11 cellular contexts compared by ENCODE assay signal in the genomic region with DNA sequence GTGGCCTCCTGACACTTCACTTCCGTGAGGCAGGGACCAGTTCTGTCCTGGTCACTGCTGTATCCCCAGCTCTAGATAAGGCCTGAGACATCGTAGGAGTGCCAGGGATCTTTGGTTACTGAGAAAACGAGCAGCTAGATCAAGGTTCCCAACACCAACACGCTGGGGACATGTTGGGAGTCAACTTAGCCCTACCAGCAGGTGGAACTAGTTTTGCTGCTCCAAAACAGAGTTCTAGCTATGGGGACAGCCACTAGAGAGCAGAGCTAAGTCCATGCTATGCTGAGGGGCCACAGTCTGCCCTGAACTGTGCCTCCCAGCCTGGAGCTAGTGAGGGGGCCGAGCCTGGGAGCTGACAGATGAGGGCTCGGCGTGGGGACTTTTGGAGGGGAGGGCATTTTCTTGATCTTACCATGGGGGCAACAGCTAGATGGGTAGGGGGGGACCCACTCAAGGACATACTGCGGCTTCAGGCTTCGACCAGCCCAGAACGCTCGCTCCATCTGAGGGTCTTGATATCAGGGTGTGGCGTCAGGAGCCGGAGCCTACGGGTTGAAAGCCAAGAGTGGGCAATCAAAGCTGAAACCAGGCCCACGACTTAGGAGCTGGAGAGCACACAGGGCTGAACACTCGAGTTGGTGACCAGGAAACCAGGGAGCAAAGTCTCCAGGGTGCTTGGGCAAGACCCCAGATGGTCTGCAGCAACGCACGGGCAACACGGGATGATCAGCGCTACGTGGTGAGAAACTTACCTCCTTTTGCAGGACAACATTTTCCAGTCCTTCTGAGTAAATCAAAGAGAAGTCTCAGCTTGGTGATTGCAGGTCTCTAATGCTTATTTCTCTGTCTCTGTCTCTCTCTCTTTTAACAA. TPM values are rescaled to one million over a fixed set of nuclear protein-coding genes. Genes with fewer than 3 reads are reported as not detected.
DNase-seq lines count a peak whose midpoint lies in the region; ATAC-seq and TF ChIP-seq lines count a peak whose summit lies in the region.
"Had no signal": no experiment of that assay in that cellular context is flagged by ENCODE, and none has a peak within 500 bp of the region (broad histone marks: within the 10 kb centered on the region; RNA-seq: fewer than 3 reads in every experiment).

No MANE protein-coding gene starts in this region.

- H3K27me3 Mint-ChIP-seq in activated naive CD4-positive, alpha-beta T cell treated with anti-CD3 and anti-CD28 coated beads, Interleukin-2, amount 10 ng/mL, durations not matched to agents 7 days and 5 days: no peaks in the 10 kb centered on the region
- no peaks in the 10 kb centered on the region for H3K27me3 Mint-ChIP-seq in T-cell
- no peaks in the 10 kb centered on the region for H3K27me3 Mint-ChIP-seq in stimulated activated naive B cell treated with anti-CD40 and anti-IgM and Interleukin-4, amounts not matched to agents 10 μg/mL and 1 μg/mL and 100 μg/mL, for 72 hours

- CTCF ChIA-PET in activated naive CD4-positive, alpha-beta T cell treated with anti-CD3 and anti-CD28 coated beads, Interleukin-2, amount 10 ng/mL, durations not matched to agents 7 days and 5 days (lab: Charles Lee): interaction anchor here (0.6 to 11.9 kb wide), 38 partner anchors 10 to 643 kb away, joined by 3 to 239 read pairs (median 6); a partner anchor contains a TSS
- CTCF ChIA-PET in T-cell (lab: Charles Lee): interaction anchor here (0.6 to 4.3 kb wide), 28 partner anchors 8 to 643 kb away, joined by 3 to 62 read pairs (median 4); a partner anchor contains a TSS

- H3K36me3 ChIP-seq in esophagus (ENCODE audit: control insufficient read depth in 2 of 2, insufficient read depth in 2 of 2, low read length in 1 of 2): no peaks in the 10 kb centered on the region
- H3K36me3 ChIP-seq: prostate gland, SJCRH30 had no signal

- H3K4me3 Mint-ChIP-seq in activated naive CD4-positive, alpha-beta T cell treated with anti-CD3 and anti-CD28 coated beads, Interleukin-2, amount 10 ng/mL, durations not matched to agents 7 days and 5 days: peak overlapping the region; percentile 61
- peak overlapping the region; percentile 72 to 76 (median 73) for H3K4me3 Mint-ChIP-seq in T-cell
- peak overlapping the region; percentile 4 to 5 for H3K4me3 Mint-ChIP-seq in stimulated activated naive B cell treated with anti-CD40 and anti-IgM and Interleukin-4, amounts not matched to agents 10 μg/mL and 1 μg/mL and 100 μg/mL, for 72 hours

- H3K9me3 Mint-ChIP-seq in activated naive CD4-positive, alpha-beta T cell treated with anti-CD3 and anti-CD28 coated beads, Interleukin-2, amount 10 ng/mL, durations not matched to agents 7 days and 5 days: peaks cover 17% of the 10 kb centered on the region
- peaks cover 0 to 8% (median 7%) of the 10 kb centered on the region in 3 donors for H3K9me3 Mint-ChIP-seq in T-cell
- H3K9me3 Mint-ChIP-seq in stimulated activated naive B cell treated with anti-CD40 and anti-IgM and Interleukin-4, amounts not matched to agents 10 μg/mL and 1 μg/mL and 100 μg/mL, for 72 hours: peaks cover 9 to 12% of the 10 kb centered on the region in 2 donors

- no peaks in the 10 kb centered on the region for H3K27me3 ChIP-seq in esophagus (ENCODE audit: control insufficient read depth in 1 of 2, insufficient read depth in 2 of 2, low read length in 2 of 2)
- H3K27me3 ChIP-seq: SJCRH30 had no signal

- H3K9me3 ChIP-seq in esophagus (ENCODE audit: control insufficient read depth in 2 of 2, insufficient read depth in 1 of 2, low read depth in 1 of 2, low read length in 1 of 2): peaks cover 0 to 10% of the 10 kb centered on the region in 2 donors
- H3K9me3 ChIP-seq: prostate gland had no signal

- ATAC-seq in T-cell (replicated peaks in 1 of 4) (peak in 3 of 4 experiments; percentile 17 to 28 (median 17)), SK-N-SH treated with all-trans-retinoic acid at 6 μM for 48 hours (no peak), GM21390 (IDR thresholded peaks at IDR 0.05; ENCODE audit: unreplicated experiment) (no peak)
- ATAC-seq in stimulated activated naive B cell treated with anti-CD40 and anti-IgM and Interleukin-4, amounts not matched to agents 10 μg/mL and 1 μg/mL and 100 μg/mL, for 72 hours (replicated peaks): no peak

- H3K27ac Mint-ChIP-seq in activated naive CD4-positive, alpha-beta T cell treated with anti-CD3 and anti-CD28 coated beads, Interleukin-2, amount 10 ng/mL, durations not matched to agents 7 days and 5 days: peak overlapping the region; percentile 96
- peak overlapping the region; percentile 95 to 98 for H3K27ac Mint-ChIP-seq in T-cell
- H3K27ac Mint-ChIP-seq in stimulated activated naive B cell treated with anti-CD40 and anti-IgM and Interleukin-4, amounts not matched to agents 10 μg/mL and 1 μg/mL and 100 μg/mL, for 72 hours: peak overlapping the region; percentile 90

- POLR2A ChIA-PET in T-cell (lab: Charles Lee): interaction anchor here in 1 of 2 donors (0.7 to 1.1 kb wide), 4 partner anchors 11 to 74 kb away, joined by 3 read pairs; a partner anchor contains a TSS

- peak; percentile 37 for DNase-seq in activated naive CD4-positive, alpha-beta T cell treated with anti-CD3 and anti-CD28 coated beads, Interleukin-2, amount 10 ng/mL, durations not matched to agents 7 days and 5 days
- DNase-seq in activated naive CD4-positive, alpha-beta T cell treated with anti-CD3 and anti-CD28 coated beads, Interleukin-2, amount 50 U/mL, for 16 hours: no peak
- DNase-seq in T-cell: no peak
- DNase-seq in stimulated activated naive B cell treated with anti-CD40 and anti-IgM and Interleukin-4, amounts not matched to agents 10 μg/mL and 1 μg/mL and 100 μg/mL, for 72 hours: no peak
- DNase-seq in caudate nucleus (lab: John Stamatoyannopoulos, UW): no peak
- DNase-seq: NCI-H1436 treated with DMSO at 0.1 percent for 48 hours had no signal

- H3K36me3 Mint-ChIP-seq in activated naive CD4-positive, alpha-beta T cell treated with anti-CD3 and anti-CD28 coated beads, Interleukin-2, amount 10 ng/mL, durations not matched to agents 7 days and 5 days: peaks cover 56% of the 10 kb centered on the region
- peaks cover 27% of the 10 kb centered on the region for H3K36me3 Mint-ChIP-seq in T-cell
- peaks cover 28 to 49% of the 10 kb centered on the region in 2 donors for H3K36me3 Mint-ChIP-seq in stimulated activated naive B cell treated with anti-CD40 and anti-IgM and Interleukin-4, amounts not matched to agents 10 μg/mL and 1 μg/mL and 100 μg/mL, for 72 hours

- H3K4me1 Mint-ChIP-seq in activated naive CD4-positive, alpha-beta T cell treated with anti-CD3 and anti-CD28 coated beads, Interleukin-2, amount 10 ng/mL, durations not matched to agents 7 days and 5 days: peaks cover 55% of the 10 kb centered on the region
- peaks cover 43 to 50% (median 48%) of the 10 kb centered on the region in 3 donors for H3K4me1 Mint-ChIP-seq in T-cell
- peaks cover 26 to 38% of the 10 kb centered on the region in 2 donors for H3K4me1 Mint-ChIP-seq in stimulated activated naive B cell treated with anti-CD40 and anti-IgM and Interleukin-4, amounts not matched to agents 10 μg/mL and 1 μg/mL and 100 μg/mL, for 72 hours

- 85 to 86% methylated on average over 21 of the region's 21 CpGs for WGBS in esophagus, 2 donors

- peak overlapping the region; percentile 72 to 75 for H3K27ac ChIP-seq in esophagus (ENCODE audit: low read depth in 2 of 2, low read length in 1 of 2)
- H3K27ac ChIP-seq in caudate nucleus (ENCODE audit: low read depth, low read length): no peak overlapping the region
- H3K27ac ChIP-seq: prostate gland, SJCRH30 had no signal

- peaks cover 8 to 13% of the 10 kb centered on the region in 2 donors for H3K4me1 ChIP-seq in esophagus (ENCODE audit: control insufficient read depth in 2 of 2, insufficient read depth in 2 of 2, low read length in 1 of 2)
- H3K4me1 ChIP-seq: prostate gland, SJCRH30 had no signal

- H3K4me3 ChIP-seq in esophagus (ENCODE audit: low read depth in 1 of 2, low read length in 2 of 2): no peak overlapping the region
- H3K4me3 ChIP-seq: prostate gland, SJCRH30 had no signal

TF ChIP-seq in SK-N-SH treated with all-trans-retinoic acid at 6 μM for 48 hours, 23 proteins besides CTCF, POLR2A, EP300 and RAD21:
- TF ChIP-seq, protein P1, sequence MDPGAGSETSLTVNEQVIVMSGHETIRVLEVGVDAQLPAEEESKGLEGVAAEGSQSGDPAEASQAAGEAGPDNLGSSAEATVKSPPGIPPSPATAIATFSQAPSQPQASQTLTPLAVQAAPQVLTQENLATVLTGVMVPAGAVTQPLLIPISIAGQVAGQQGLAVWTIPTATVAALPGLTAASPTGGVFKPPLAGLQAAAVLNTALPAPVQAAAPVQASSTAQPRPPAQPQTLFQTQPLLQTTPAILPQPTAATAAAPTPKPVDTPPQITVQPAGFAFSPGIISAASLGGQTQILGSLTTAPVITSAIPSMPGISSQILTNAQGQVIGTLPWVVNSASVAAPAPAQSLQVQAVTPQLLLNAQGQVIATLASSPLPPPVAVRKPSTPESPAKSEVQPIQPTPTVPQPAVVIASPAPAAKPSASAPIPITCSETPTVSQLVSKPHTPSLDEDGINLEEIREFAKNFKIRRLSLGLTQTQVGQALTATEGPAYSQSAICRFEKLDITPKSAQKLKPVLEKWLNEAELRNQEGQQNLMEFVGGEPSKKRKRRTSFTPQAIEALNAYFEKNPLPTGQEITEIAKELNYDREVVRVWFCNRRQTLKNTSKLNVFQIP (CRISPR knock-in tag; IDR thresholded peaks at IDR 0.05; ENCODE audit: borderline replicate concordance, low read depth): no peak
- no peak for TF ChIP-seq ZFP3 (CRISPR knock-in tag; IDR thresholded peaks at IDR 0.05)
- TF ChIP-seq ZNF565 (CRISPR knock-in tag; conservative IDR thresholded peaks at IDR 0.05; ENCODE audit: low read depth): no peak
- no peak for TF ChIP-seq BACH2 (CRISPR knock-in tag; IDR thresholded peaks at IDR 0.05; ENCODE audit: borderline replicate concordance)

RNA-seq across cellular contexts. Expression of a gene that starts 13.4 kb away (rescaled TPM):
- 10 to 100 TPM; 38.8 to 85.2 (median 69.6) TPM for total RNA-seq in T-cell
- under 1 TPM; 0.43 to 0.75 TPM for polyA plus RNA-seq in esophagus
- total RNA-seq: SJCRH30 had no signal

RNA-seq across cellular contexts. Expression of a gene that starts 25.7 kb away (rescaled TPM):
- total RNA-seq in T-cell: 1 to 10 TPM; 2.4 to 7.6 (median 3.1) TPM
- 10 to 100 TPM in 1 of 2 donors, 1 to 10 TPM in 1; 6.2 to 11.0 TPM for polyA plus RNA-seq in esophagus
- total RNA-seq: SJCRH30 had no signal

Comparison
In these comparisons a context has a peak if more than half of its experiments do, and no peak if none do; other contexts are left out.
1. H3K4me3 Mint-ChIP-seq: peak in every context shown above with its lines; median percentile 73 in T-cell; 61 in activated naive CD4-positive, alpha-beta T cell treated with anti-CD3 and anti-CD28 coated beads, Interleukin-2, amount 10 ng/mL, durations not matched to agents 7 days and 5 days; 4 in stimulated activated naive B cell treated with anti-CD40 and anti-IgM and Interleukin-4, amounts not matched to agents 10 μg/mL and 1 μg/mL and 100 μg/mL, for 72 hours.
2. ATAC-seq: peak in T-cell (3 of 4); none in stimulated activated naive B cell treated with anti-CD40 and anti-IgM and Interleukin-4, amounts not matched to agents 10 μg/mL and 1 μg/mL and 100 μg/mL, for 72 hours (0 of 2), SK-N-SH treated with all-trans-retinoic acid at 6 μM for 48 hours (single experiment) and GM21390 (single experiment).
3. Peak in every context shown above with its lines, with median percentiles within 50 percentile points of each other: H3K27ac Mint-ChIP-seq.